In the genomic region with DNA sequence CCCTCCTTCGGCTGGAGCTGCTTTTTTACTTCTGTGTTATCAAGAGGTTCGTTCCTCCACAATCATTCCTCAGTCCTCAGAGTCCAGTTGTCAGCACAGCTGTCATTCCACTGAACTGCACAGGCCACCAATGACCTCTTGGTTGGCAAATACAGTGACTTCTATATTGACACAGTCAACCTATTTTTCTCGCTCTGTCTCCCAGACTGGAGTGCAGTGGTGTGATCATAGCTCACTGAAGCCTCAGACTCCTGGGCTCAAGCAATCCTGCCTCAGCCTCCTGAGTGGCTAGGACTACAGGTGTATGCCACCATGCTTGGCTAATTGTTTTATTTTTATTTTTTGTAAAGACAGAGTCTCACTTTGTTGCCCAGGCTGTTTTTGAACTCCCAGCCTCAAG, we compare ENCODE assay signal across 1 cellular context.
TF ChIP-seq lines count a peak whose summit lies in the region.

No MANE protein-coding gene starts in this region.

TF ChIP-seq in HepG2, 621 proteins besides CTCF, POLR2A, EP300 and RAD21 (continued from another document and continues in another):
- TF ChIP-seq, protein P1, sequence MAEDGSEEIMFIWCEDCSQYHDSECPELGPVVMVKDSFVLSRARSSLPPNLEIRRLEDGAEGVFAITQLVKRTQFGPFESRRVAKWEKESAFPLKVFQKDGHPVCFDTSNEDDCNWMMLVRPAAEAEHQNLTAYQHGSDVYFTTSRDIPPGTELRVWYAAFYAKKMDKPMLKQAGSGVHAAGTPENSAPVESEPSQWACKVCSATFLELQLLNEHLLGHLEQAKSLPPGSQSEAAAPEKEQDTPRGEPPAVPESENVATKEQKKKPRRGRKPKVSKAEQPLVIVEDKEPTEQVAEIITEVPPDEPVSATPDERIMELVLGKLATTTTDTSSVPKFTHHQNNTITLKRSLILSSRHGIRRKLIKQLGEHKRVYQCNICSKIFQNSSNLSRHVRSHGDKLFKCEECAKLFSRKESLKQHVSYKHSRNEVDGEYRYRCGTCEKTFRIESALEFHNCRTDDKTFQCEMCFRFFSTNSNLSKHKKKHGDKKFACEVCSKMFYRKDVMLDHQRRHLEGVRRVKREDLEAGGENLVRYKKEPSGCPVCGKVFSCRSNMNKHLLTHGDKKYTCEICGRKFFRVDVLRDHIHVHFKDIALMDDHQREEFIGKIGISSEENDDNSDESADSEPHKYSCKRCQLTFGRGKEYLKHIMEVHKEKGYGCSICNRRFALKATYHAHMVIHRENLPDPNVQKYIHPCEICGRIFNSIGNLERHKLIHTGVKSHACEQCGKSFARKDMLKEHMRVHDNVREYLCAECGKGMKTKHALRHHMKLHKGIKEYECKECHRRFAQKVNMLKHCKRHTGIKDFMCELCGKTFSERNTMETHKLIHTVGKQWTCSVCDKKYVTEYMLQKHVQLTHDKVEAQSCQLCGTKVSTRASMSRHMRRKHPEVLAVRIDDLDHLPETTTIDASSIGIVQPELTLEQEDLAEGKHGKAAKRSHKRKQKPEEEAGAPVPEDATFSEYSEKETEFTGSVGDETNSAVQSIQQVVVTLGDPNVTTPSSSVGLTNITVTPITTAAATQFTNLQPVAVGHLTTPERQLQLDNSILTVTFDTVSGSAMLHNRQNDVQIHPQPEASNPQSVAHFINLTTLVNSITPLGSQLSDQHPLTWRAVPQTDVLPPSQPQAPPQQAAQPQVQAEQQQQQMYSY (CRISPR knock-in tag; IDR thresholded peaks at IDR 0.05), result peak; percentile 73; the same call in 1 of the 2 replicates
- TF ChIP-seq, protein P2, sequence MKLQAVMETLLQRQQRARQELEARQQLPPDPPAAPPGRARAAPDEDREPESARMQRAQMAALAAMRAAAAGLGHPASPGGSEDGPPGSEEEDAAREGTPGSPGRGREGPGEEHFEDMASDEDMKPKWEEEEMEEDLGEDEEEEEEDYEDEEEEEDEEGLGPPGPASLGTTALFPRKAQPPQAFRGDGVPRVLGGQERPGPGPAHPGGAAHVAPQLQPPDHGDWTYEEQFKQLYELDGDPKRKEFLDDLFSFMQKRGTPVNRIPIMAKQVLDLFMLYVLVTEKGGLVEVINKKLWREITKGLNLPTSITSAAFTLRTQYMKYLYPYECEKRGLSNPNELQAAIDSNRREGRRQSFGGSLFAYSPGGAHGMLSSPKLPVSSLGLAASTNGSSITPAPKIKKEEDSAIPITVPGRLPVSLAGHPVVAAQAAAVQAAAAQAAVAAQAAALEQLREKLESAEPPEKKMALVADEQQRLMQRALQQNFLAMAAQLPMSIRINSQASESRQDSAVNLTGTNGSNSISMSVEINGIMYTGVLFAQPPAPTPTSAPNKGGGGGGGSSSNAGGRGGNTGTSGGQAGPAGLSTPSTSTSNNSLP (IDR thresholded peaks at IDR 0.05; ENCODE audit: low read depth, low read length), result peak; percentile 11; the same call in 1 of the 2 replicates
- TF ChIP-seq, protein P3, sequence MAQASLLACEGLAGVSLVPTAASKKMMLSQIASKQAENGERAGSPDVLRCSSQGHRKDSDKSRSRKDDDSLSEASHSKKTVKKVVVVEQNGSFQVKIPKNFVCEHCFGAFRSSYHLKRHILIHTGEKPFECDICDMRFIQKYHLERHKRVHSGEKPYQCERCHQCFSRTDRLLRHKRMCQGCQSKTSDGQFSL (CRISPR knock-in tag; IDR thresholded peaks at IDR 0.05), result no peak
- TF ChIP-seq, protein P4, sequence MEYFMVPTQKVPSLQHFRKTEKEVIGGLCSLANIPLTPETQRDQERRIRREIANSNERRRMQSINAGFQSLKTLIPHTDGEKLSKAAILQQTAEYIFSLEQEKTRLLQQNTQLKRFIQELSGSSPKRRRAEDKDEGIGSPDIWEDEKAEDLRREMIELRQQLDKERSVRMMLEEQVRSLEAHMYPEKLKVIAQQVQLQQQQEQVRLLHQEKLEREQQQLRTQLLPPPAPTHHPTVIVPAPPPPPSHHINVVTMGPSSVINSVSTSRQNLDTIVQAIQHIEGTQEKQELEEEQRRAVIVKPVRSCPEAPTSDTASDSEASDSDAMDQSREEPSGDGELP (IDR thresholded peaks at IDR 0.05; ENCODE audit: borderline replicate concordance, low read depth), result peak; percentile 90; the same call in 1 of the 2 replicates
- peak; percentile 96 for TF ChIP-seq TGIF2 (CRISPR knock-in tag; IDR thresholded peaks at IDR 0.05)
- peak; percentile 90 for TF ChIP-seq ZNF644 (CRISPR knock-in tag; IDR thresholded peaks at IDR 0.05; ENCODE audit: low read depth)
- no peak for TF ChIP-seq GABPB1 (CRISPR knock-in tag; IDR thresholded peaks at IDR 0.05)
- no peak for TF ChIP-seq MBNL3 (CRISPR knock-in tag; conservative IDR thresholded peaks at IDR 0.05)
- no peak for TF ChIP-seq MIER3 (CRISPR knock-in tag; IDR thresholded peaks at IDR 0.05; ENCODE audit: borderline replicate concordance)
- TF ChIP-seq SETDB1 (CRISPR knock-in tag; IDR thresholded peaks at IDR 0.05; ENCODE audit: borderline replicate concordance), result no peak
- TF ChIP-seq, protein P5, sequence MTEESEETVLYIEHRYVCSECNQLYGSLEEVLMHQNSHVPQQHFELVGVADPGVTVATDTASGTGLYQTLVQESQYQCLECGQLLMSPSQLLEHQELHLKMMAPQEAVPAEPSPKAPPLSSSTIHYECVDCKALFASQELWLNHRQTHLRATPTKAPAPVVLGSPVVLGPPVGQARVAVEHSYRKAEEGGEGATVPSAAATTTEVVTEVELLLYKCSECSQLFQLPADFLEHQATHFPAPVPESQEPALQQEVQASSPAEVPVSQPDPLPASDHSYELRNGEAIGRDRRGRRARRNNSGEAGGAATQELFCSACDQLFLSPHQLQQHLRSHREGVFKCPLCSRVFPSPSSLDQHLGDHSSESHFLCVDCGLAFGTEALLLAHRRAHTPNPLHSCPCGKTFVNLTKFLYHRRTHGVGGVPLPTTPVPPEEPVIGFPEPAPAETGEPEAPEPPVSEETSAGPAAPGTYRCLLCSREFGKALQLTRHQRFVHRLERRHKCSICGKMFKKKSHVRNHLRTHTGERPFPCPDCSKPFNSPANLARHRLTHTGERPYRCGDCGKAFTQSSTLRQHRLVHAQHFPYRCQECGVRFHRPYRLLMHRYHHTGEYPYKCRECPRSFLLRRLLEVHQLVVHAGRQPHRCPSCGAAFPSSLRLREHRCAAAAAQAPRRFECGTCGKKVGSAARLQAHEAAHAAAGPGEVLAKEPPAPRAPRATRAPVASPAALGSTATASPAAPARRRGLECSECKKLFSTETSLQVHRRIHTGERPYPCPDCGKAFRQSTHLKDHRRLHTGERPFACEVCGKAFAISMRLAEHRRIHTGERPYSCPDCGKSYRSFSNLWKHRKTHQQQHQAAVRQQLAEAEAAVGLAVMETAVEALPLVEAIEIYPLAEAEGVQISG (CRISPR knock-in tag; IDR thresholded peaks at IDR 0.05), result peak; percentile 34; the same call in 1 of the 2 replicates
- TF ChIP-seq MIER2 (CRISPR knock-in tag; IDR thresholded peaks at IDR 0.05), result no peak
- no peak for TF ChIP-seq NR2C2 (CRISPR knock-in tag; IDR thresholded peaks at IDR 0.05; ENCODE audit: borderline replicate concordance)
- no peak for TF ChIP-seq ZNF44 (CRISPR knock-in tag; IDR thresholded peaks at IDR 0.05)
- TF ChIP-seq BCL6 (CRISPR knock-in tag; IDR thresholded peaks at IDR 0.05), result peak; percentile 74
- TF ChIP-seq, protein P6, sequence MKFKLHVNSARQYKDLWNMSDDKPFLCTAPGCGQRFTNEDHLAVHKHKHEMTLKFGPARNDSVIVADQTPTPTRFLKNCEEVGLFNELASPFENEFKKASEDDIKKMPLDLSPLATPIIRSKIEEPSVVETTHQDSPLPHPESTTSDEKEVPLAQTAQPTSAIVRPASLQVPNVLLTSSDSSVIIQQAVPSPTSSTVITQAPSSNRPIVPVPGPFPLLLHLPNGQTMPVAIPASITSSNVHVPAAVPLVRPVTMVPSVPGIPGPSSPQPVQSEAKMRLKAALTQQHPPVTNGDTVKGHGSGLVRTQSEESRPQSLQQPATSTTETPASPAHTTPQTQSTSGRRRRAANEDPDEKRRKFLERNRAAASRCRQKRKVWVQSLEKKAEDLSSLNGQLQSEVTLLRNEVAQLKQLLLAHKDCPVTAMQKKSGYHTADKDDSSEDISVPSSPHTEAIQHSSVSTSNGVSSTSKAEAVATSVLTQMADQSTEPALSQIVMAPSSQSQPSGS (CRISPR knock-in tag; IDR thresholded peaks at IDR 0.05), result peak; percentile 36; the same call in 1 of the 2 replicates
- peak; percentile 67 for TF ChIP-seq ELF3 (CRISPR knock-in tag; IDR thresholded peaks at IDR 0.05)
- TF ChIP-seq, protein P7, sequence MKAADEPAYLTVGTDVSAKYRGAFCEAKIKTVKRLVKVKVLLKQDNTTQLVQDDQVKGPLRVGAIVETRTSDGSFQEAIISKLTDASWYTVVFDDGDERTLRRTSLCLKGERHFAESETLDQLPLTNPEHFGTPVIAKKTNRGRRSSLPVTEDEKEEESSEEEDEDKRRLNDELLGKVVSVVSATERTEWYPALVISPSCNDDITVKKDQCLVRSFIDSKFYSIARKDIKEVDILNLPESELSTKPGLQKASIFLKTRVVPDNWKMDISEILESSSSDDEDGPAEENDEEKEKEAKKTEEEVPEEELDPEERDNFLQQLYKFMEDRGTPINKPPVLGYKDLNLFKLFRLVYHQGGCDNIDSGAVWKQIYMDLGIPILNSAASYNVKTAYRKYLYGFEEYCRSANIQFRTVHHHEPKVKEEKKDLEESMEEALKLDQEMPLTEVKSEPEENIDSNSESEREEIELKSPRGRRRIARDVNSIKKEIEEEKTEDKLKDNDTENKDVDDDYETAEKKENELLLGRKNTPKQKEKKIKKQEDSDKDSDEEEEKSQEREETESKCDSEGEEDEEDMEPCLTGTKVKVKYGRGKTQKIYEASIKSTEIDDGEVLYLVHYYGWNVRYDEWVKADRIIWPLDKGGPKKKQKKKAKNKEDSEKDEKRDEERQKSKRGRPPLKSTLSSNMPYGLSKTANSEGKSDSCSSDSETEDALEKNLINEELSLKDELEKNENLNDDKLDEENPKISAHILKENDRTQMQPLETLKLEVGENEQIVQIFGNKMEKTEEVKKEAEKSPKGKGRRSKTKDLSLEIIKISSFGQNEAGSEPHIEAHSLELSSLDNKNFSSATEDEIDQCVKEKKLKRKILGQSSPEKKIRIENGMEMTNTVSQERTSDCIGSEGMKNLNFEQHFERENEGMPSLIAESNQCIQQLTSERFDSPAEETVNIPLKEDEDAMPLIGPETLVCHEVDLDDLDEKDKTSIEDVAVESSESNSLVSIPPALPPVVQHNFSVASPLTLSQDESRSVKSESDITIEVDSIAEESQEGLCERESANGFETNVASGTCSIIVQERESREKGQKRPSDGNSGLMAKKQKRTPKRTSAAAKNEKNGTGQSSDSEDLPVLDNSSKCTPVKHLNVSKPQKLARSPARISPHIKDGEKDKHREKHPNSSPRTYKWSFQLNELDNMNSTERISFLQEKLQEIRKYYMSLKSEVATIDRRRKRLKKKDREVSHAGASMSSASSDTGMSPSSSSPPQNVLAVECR (CRISPR knock-in tag; IDR thresholded peaks at IDR 0.05; ENCODE audit: borderline replicate concordance), result peak; percentile 68; the same call in 1 of the 2 replicates
- TF ChIP-seq SMC3 (IDR thresholded peaks at IDR 0.05; ENCODE audit: low read length), result peak; percentile 23; the same call in 1 of the 2 replicates
- TF ChIP-seq, protein P8, sequence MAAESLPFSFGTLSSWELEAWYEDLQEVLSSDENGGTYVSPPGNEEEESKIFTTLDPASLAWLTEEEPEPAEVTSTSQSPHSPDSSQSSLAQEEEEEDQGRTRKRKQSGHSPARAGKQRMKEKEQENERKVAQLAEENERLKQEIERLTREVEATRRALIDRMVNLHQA (CRISPR knock-in tag; IDR thresholded peaks at IDR 0.05), result no peak
- no peak for TF ChIP-seq HNRNPLL (IDR thresholded peaks at IDR 0.05; ENCODE audit: low read depth, low read length, poor library complexity, severe bottlenecking)
- peak; percentile 6; the same call in 1 of the 2 replicates for TF ChIP-seq HNF4G (IDR thresholded peaks at IDR 0.05; ENCODE audit: borderline replicate concordance, low read depth, low read length)
- TF ChIP-seq HNF4G (CRISPR knock-in tag; IDR thresholded peaks at IDR 0.05; ENCODE audit: borderline replicate concordance, low read depth), result no peak
- peak; percentile 35; the same call in 1 of the 2 replicates for TF ChIP-seq ZNF12 (CRISPR knock-in tag; IDR thresholded peaks at IDR 0.05)
- peak; percentile 96; the same call in 1 of the 2 replicates for TF ChIP-seq ZNF292 (CRISPR knock-in tag; IDR thresholded peaks at IDR 0.05; ENCODE audit: borderline replicate concordance, low read depth)
- TF ChIP-seq, protein P9, sequence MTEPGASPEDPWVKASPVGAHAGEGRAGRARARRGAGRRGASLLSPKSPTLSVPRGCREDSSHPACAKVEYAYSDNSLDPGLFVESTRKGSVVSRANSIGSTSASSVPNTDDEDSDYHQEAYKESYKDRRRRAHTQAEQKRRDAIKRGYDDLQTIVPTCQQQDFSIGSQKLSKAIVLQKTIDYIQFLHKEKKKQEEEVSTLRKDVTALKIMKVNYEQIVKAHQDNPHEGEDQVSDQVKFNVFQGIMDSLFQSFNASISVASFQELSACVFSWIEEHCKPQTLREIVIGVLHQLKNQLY (CRISPR knock-in tag; IDR thresholded peaks at IDR 0.05), result peak; percentile 36; the same call in 1 of the 2 replicates
- TF ChIP-seq, protein P10, sequence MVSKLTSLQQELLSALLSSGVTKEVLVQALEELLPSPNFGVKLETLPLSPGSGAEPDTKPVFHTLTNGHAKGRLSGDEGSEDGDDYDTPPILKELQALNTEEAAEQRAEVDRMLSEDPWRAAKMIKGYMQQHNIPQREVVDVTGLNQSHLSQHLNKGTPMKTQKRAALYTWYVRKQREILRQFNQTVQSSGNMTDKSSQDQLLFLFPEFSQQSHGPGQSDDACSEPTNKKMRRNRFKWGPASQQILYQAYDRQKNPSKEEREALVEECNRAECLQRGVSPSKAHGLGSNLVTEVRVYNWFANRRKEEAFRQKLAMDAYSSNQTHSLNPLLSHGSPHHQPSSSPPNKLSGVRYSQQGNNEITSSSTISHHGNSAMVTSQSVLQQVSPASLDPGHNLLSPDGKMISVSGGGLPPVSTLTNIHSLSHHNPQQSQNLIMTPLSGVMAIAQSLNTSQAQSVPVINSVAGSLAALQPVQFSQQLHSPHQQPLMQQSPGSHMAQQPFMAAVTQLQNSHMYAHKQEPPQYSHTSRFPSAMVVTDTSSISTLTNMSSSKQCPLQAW (CRISPR knock-in tag; IDR thresholded peaks at IDR 0.05), result 0 out of 2 replicates have a peak, but pooled peaks have one; percentile 37
- no peak for TF ChIP-seq ZFP36L2 (CRISPR knock-in tag; IDR thresholded peaks at IDR 0.05)
- peak; percentile 91 for TF ChIP-seq RARA (CRISPR knock-in tag; IDR thresholded peaks at IDR 0.05)
- peak; percentile 34; the same call in 1 of the 2 replicates for TF ChIP-seq FOXJ3 (CRISPR knock-in tag; IDR thresholded peaks at IDR 0.05; ENCODE audit: borderline replicate concordance)
- TF ChIP-seq ZNF33B (CRISPR knock-in tag; IDR thresholded peaks at IDR 0.05), result no peak
- peak; percentile 42; the same call in 1 of the 3 replicates for TF ChIP-seq MXI1 (IDR thresholded peaks at IDR 0.05; ENCODE audit: borderline replicate concordance, low read depth, low read length)
- TF ChIP-seq SOX6 (IDR thresholded peaks at IDR 0.05), result no peak
- TF ChIP-seq SOX6 (CRISPR knock-in tag; IDR thresholded peaks at IDR 0.05), result peak; percentile 65
- TF ChIP-seq, protein P11, sequence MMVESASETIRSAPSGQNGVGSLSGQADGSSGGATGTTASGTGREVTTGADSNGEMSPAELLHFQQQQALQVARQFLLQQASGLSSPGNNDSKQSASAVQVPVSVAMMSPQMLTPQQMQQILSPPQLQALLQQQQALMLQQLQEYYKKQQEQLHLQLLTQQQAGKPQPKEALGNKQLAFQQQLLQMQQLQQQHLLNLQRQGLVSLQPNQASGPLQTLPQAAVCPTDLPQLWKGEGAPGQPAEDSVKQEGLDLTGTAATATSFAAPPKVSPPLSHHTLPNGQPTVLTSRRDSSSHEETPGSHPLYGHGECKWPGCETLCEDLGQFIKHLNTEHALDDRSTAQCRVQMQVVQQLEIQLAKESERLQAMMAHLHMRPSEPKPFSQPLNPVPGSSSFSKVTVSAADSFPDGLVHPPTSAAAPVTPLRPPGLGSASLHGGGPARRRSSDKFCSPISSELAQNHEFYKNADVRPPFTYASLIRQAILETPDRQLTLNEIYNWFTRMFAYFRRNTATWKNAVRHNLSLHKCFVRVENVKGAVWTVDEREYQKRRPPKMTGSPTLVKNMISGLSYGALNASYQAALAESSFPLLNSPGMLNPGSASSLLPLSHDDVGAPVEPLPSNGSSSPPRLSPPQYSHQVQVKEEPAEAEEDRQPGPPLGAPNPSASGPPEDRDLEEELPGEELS (CRISPR knock-in tag; IDR thresholded peaks at IDR 0.05), result peak; percentile 25; the same call in 1 of the 2 replicates
